20 cellular contexts compared by ENCODE assay signal in the genomic region with DNA sequence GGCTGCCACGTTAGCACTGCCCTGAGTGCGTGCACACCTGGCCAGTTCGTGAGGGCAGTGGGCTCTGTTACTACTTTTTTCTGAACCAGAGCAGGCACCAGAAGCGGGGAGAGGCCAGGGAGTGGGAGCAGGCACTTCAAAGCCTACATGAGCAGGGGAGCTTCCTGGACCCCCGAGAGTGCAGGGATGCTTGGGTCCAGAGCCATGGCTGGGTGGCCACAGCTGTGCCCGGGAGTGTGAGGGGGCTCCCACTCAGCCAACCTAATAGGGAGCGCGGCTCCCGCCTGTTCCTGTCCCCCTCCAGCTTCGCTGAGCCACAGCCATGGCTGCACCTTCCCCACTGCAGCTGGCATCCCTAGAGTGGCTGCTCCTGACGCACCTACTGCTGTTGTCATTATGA.
DNase-seq lines count a peak whose midpoint lies in the region; ATAC-seq, FAIRE-seq and TF ChIP-seq lines count a peak whose summit lies in the region.
"Had no signal": no experiment of that assay in that cellular context is flagged by ENCODE, and none has a peak within 500 bp of the region (broad histone marks: within the 10 kb centered on the region; RNA-seq: fewer than 3 reads in every experiment).

No MANE protein-coding gene starts in this region.

- no peak overlapping the region for H2BK15ac ChIP-seq in neuronal stem cell (ENCODE audit: low read length)

- H3K36me3 ChIP-seq in neuronal stem cell (replicated peaks in 1 of 2; ENCODE audit: control insufficient read depth in 2 of 2, insufficient read depth in 2 of 2, low read length in 2 of 2) = no peaks in the 10 kb centered on the region
- H3K36me3 ChIP-seq in MG63 = no peaks in the 10 kb centered on the region
- H3K36me3 ChIP-seq: HAP-1 had no signal

- no peaks in the 10 kb centered on the region for H3K36me3 Mint-ChIP-seq in chondrocyte (ENCODE audit: low read depth)
- no peaks in the 10 kb centered on the region for H3K36me3 Mint-ChIP-seq in stimulated activated effector memory CD8-positive, alpha-beta T cell treated with anti-CD3 and anti-CD28 coated beads, Interleukin-12 subunit alpha, Interleukin-12 subunit beta, amount 100 ng/mL, for 72 hours
- H3K36me3 Mint-ChIP-seq: CD4-positive, alpha-beta memory T cell had no signal

- no peak overlapping the region for H2BK120ac ChIP-seq in neuronal stem cell (ENCODE audit: low read depth, low read length)

- no peak overlapping the region for H3K4me2 ChIP-seq in neuronal stem cell (ENCODE audit: insufficient read depth, low read length, poor library complexity, severe bottlenecking)

- peaks cover 4% of the 10 kb centered on the region for H3K27me3 Mint-ChIP-seq in chondrocyte (ENCODE audit: low read depth)
- H3K27me3 Mint-ChIP-seq: CD4-positive, alpha-beta memory T cell had no signal

- DNase-seq in HTR-8/SVneo (ENCODE audit: insufficient read length, low spot score) (no peak), chondrocyte (ENCODE audit: low spot score) (peak; percentile 63), neuronal stem cell (ENCODE audit: low spot score) (no peak), 8988T (no peak), MG63 (no peak)
- DNase-seq in stimulated activated effector memory CD8-positive, alpha-beta T cell treated with anti-CD3 and anti-CD28 coated beads, Interleukin-12 subunit alpha, Interleukin-12 subunit beta, amount 100 ng/mL, for 72 hours (ENCODE audit: low spot score in 2 of 2) = no peak
- DNase-seq: C1 segment of cervical spinal cord; Calu3; CD4-positive, alpha-beta memory T cell; COR-L47; DMS53; DMS79 treated with DMSO at 0.1 percent for 48 hours; GF-D8; GOT3; HFFc6 had no signal

- H3K4me3 ChIP-seq in neuronal stem cell (ENCODE audit: low read length in 2 of 2) (no peak overlapping the region), MG63 (no peak overlapping the region)
- H3K4me3 ChIP-seq: HAP-1 had no signal

- no peak overlapping the region for H2AK5ac ChIP-seq in neuronal stem cell (ENCODE audit: low read depth, low read length)

- no peak overlapping the region for H3K27ac Mint-ChIP-seq in chondrocyte (ENCODE audit: unreplicated experiment)
- H3K27ac Mint-ChIP-seq in stimulated activated effector memory CD8-positive, alpha-beta T cell treated with anti-CD3 and anti-CD28 coated beads, Interleukin-12 subunit alpha, Interleukin-12 subunit beta, amount 100 ng/mL, for 72 hours = no peak overlapping the region
- H3K27ac Mint-ChIP-seq: CD4-positive, alpha-beta memory T cell; HFFc6 had no signal

- H2BK12ac ChIP-seq in neuronal stem cell (ENCODE audit: low read length) = no peak overlapping the region

- H3K79me1 ChIP-seq in neuronal stem cell (ENCODE audit: low read depth, low read length) = no peaks in the 10 kb centered on the region

- H3K27me3 ChIP-seq in neuronal stem cell (ENCODE audit: control insufficient read depth in 3 of 3, insufficient read depth in 3 of 3, low read depth in 1 of 3, low read length in 3 of 3) (no peaks in the 10 kb centered on the region), MG63 (no peaks in the 10 kb centered on the region)

- H3K4me1 ChIP-seq in neuronal stem cell (ENCODE audit: control insufficient read depth in 2 of 2, insufficient read depth in 1 of 2, low read depth in 1 of 2, low read length in 2 of 2) = no peaks in the 10 kb centered on the region
- H3K4me1 ChIP-seq: HAP-1 had no signal

- no peak overlapping the region for H3K4me3 Mint-ChIP-seq in chondrocyte (ENCODE audit: unreplicated experiment)
- H3K4me3 Mint-ChIP-seq in stimulated activated effector memory CD8-positive, alpha-beta T cell treated with anti-CD3 and anti-CD28 coated beads, Interleukin-12 subunit alpha, Interleukin-12 subunit beta, amount 100 ng/mL, for 72 hours = no peak overlapping the region
- H3K4me3 Mint-ChIP-seq: CD4-positive, alpha-beta memory T cell; HFFc6 had no signal

- no peaks in the 10 kb centered on the region for H3K9me3 ChIP-seq in neuronal stem cell (replicated peaks in 1 of 2; ENCODE audit: control insufficient read depth in 2 of 2, insufficient read depth in 1 of 2, low read depth in 1 of 2, low read length in 2 of 2)
- no peaks in the 10 kb centered on the region for H3K9me3 ChIP-seq in MG63
- H3K9me3 ChIP-seq: HAP-1 had no signal

- no peak for TF ChIP-seq CTCF in chondrocyte (IDR thresholded peaks at IDR 0.05)

- H4K8ac ChIP-seq in neuronal stem cell (ENCODE audit: low read depth, low read length) = no peak overlapping the region

- H2AFZ ChIP-seq in neuronal stem cell (ENCODE audit: low read length) = no peak overlapping the region

- H2BK5ac ChIP-seq in neuronal stem cell (ENCODE audit: low read length) = no peak overlapping the region

- peak; percentile 48 for FAIRE-seq in HTR-8/SVneo (lab: Jason Lieb, UNC)
- FAIRE-seq: GM12891, GM18507, H54 had no signal

- no CpG with 5 or more reads among the region's 11 CpGs for WGBS in neuronal stem cell (ENCODE audit: extremely low coverage in 2 of 2, insufficient read length in 2 of 2, insufficient replicate concordance in 1 of 2), 2 donors

- H3K14ac ChIP-seq in neuronal stem cell (ENCODE audit: low read length) = no peak overlapping the region

- H3K27ac ChIP-seq in neuronal stem cell (replicated peaks; ENCODE audit: low read length) = no peak overlapping the region

- no peak overlapping the region for H4K91ac ChIP-seq in neuronal stem cell (ENCODE audit: low read depth, low read length, poor library complexity)

- peak overlapping the region; percentile 8 for H3K18ac ChIP-seq in neuronal stem cell (ENCODE audit: low read length)

- peak; percentile 11 for ATAC-seq in stimulated activated effector memory CD8-positive, alpha-beta T cell treated with anti-CD3 and anti-CD28 coated beads, Interleukin-12 subunit alpha, Interleukin-12 subunit beta, amount 100 ng/mL, for 72 hours
- no peak for ATAC-seq in HG03342 (IDR thresholded peaks at IDR 0.05; ENCODE audit: unreplicated experiment)

- H3K9me3 Mint-ChIP-seq in chondrocyte (ENCODE audit: low read depth) = no peaks in the 10 kb centered on the region
- H3K9me3 Mint-ChIP-seq in stimulated activated effector memory CD8-positive, alpha-beta T cell treated with anti-CD3 and anti-CD28 coated beads, Interleukin-12 subunit alpha, Interleukin-12 subunit beta, amount 100 ng/mL, for 72 hours = peaks cover 13% of the 10 kb centered on the region

- H3K23ac ChIP-seq in neuronal stem cell (ENCODE audit: low read depth, low read length, poor library complexity) = no peak overlapping the region

- H3K4ac ChIP-seq in neuronal stem cell (ENCODE audit: low read length) = no peak overlapping the region

- H3K9ac ChIP-seq in neuronal stem cell (ENCODE audit: low read depth, low read length, poor library complexity) = no peak overlapping the region

- no peaks in the 10 kb centered on the region for H3K4me1 Mint-ChIP-seq in chondrocyte (ENCODE audit: low read depth)
- no peaks in the 10 kb centered on the region for H3K4me1 Mint-ChIP-seq in stimulated activated effector memory CD8-positive, alpha-beta T cell treated with anti-CD3 and anti-CD28 coated beads, Interleukin-12 subunit alpha, Interleukin-12 subunit beta, amount 100 ng/mL, for 72 hours
- H3K4me1 Mint-ChIP-seq: CD4-positive, alpha-beta memory T cell had no signal
